ENCODE assay signal across 21 cellular contexts in the genomic region with DNA sequence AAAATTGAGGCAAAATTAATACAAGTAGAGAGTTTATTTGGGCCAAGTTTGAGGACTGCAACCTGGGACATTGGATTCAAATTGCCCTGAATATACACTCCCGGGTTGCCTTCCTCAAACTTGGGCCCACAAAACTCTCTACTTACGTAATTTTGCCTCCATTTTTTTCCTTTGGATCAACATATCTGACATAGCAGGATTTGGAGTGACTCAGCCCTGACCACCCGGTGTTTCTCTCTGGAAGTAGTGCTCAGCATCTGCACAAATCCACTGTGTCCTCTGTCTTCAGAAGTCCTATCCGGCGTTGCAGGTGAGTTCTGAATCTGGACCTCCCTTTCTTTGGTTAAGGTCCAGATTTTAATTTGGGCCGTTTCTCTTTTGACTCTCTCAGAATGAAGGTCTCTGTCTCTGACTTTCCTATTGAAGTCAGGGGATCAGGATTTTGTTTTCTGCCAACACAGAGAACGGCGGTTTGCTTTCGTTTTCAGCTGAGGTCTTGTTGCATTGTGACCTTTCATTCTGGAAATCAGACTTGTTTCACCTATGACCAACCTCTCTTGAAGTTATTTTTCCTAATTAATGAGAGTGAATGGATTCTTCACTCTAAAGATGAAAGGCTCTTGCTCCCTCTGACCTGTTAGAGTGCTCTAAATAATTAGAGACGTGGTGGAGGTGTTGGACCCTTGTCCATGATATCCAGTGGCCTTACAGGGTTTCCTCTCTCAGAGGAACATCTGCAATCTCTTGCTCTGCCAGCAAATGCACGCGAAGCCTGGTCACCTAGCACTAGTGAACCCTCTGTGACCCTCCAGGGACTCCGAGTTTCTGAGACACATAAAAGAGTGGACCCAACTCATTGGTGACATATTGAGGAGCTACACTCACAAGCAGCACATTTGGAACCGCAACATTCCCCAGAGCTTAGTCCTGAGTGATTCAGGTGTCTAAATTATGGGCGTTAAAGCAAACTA. TPM values are rescaled to one million over a fixed set of nuclear protein-coding genes. Genes with fewer than 3 reads are reported as not detected.
DNase-seq lines count a peak whose midpoint lies in the region; ATAC-seq, FAIRE-seq and TF ChIP-seq lines count a peak whose summit lies in the region.
"Had no signal": no experiment of that assay in that cellular context is flagged by ENCODE, and none has a peak within 500 bp of the region (broad histone marks: within the 10 kb centered on the region; RNA-seq: fewer than 3 reads in every experiment).

No MANE protein-coding gene starts in this region.

- DNase-seq in A549 (ENCODE audit: low read depth in 1 of 2, low spot score in 1 of 2) = peak in 1 of 2 experiments; percentile 21
- peak; percentile 62 for DNase-seq in HT1080 (ENCODE audit: low read depth)
- peak; percentile 22 for DNase-seq in SK-MEL-5 (ENCODE audit: low read depth, low spot score)
- peak; percentile 55 for DNase-seq in hepatic stellate cell (ENCODE audit: low spot score)
- DNase-seq in activated CD8-positive, alpha-beta memory T cell treated with anti-CD3 and anti-CD28 coated beads, Interleukin-2, amount 50 U/mL, for 4 hours = no peak
- DNase-seq in HuH-7.5 (ENCODE audit: low spot score) = no peak
- DNase-seq: activated gamma-delta T cell treated with Interleukin-2 at 50 U/mL for 16 hours; CD8-positive, alpha-beta memory T cell; dermis blood vessel endothelial cell; hypothalamus; left colon; NCI-H1417 had no signal

- no peak for TF ChIP-seq POLR2A in A549 (IDR thresholded peaks at IDR 0.05; ENCODE audit: low read length)

- in situ Hi-C loops in SK-MEL-5 (cut with HindIII; ENCODE audit: low pct_unique_long_range_greater_than_20kb, low sequenced_read_pairs) = no loop called here

- CTCF ChIA-PET in A549 (lab: Yijun Ruan, JAX) = interaction anchor here (0.6 to 2.4 kb wide), 6 partner anchors 8 to 170 kb away, joined by 3 to 20 read pairs (median 3); no protein-coding TSS in a partner anchor

- FAIRE-seq in A549 (lab: Jason Lieb, UNC) = no peak

- H3K27ac ChIP-seq in A549 = 0 out of 6 replicates have a peak overlapping the region, but pooled peaks of 1 of the 2 experiments have one; percentile 2
- H3K27ac ChIP-seq: esophagus muscularis mucosa, suprapubic skin, VCaP had no signal

- no peaks in the 10 kb centered on the region for H3K9me3 ChIP-seq in A549
- H3K9me3 ChIP-seq: esophagus muscularis mucosa, HAP-1, suprapubic skin had no signal

- no peak for TF ChIP-seq RAD21 in A549 (conservative IDR thresholded peaks at IDR 0.05 in 1 of 2, IDR thresholded peaks at IDR 0.05 in 1 of 2)

- POLR2A ChIA-PET in A549 (lab: Yijun Ruan, JAX) = no interaction called here

- no peak for TF ChIP-seq EP300 in A549 (IDR thresholded peaks at IDR 0.05)

- no peak overlapping the region for H3K4me3 ChIP-seq in A549
- H3K4me3 ChIP-seq: esophagus muscularis mucosa, HAP-1, suprapubic skin had no signal

- peak in 1 of 2 experiments; percentile 59; a peak in 3 of 6 replicates for ATAC-seq in A549
- ATAC-seq in HG03135 (IDR thresholded peaks at IDR 0.05; ENCODE audit: unreplicated experiment) = no peak
- ATAC-seq in GM19035 (IDR thresholded peaks at IDR 0.05; ENCODE audit: unreplicated experiment) = no peak
- ATAC-seq: left colon, SK-N-SH treated with all-trans-retinoic acid at 6 μM for 48 hours had no signal

- H3K4me1 ChIP-seq in A549 = no peaks in the 10 kb centered on the region
- H3K4me1 ChIP-seq: esophagus muscularis mucosa, HAP-1, suprapubic skin had no signal

- no peak for TF ChIP-seq CTCF in A549 (IDR thresholded peaks at IDR 0.05)

- peak overlapping the region; percentile 50 for H3K4me2 ChIP-seq in A549

- 64% methylated on average over 15 of the region's 15 CpGs for WGBS in A549 (ENCODE audit: missing lambda C conversion rate)

TF ChIP-seq in A549, 52 proteins besides CTCF, POLR2A, EP300 and RAD21 (continues in another document):
- TF ChIP-seq CHD2 (IDR thresholded peaks at IDR 0.05; ENCODE audit: low read length, partially characterized antibody) (no peak), RCOR1 (IDR thresholded peaks at IDR 0.05; ENCODE audit: low read depth, low read length) (no peak)
- TF ChIP-seq, protein P1, sequence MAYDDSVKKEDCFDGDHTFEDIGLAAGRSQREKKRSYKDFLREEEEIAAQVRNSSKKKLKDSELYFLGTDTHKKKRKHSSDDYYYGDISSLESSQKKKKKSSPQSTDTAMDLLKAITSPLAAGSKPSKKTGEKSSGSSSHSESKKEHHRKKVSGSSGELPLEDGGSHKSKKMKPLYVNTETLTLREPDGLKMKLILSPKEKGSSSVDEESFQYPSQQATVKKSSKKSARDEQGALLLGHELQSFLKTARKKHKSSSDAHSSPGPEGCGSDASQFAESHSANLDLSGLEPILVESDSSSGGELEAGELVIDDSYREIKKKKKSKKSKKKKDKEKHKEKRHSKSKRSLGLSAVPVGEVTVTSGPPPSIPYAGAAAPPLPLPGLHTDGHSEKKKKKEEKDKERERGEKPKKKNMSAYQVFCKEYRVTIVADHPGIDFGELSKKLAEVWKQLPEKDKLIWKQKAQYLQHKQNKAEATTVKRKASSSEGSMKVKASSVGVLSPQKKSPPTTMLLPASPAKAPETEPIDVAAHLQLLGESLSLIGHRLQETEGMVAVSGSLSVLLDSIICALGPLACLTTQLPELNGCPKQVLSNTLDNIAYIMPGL (CRISPR knock-in tag; IDR thresholded peaks at IDR 0.05; ENCODE audit: borderline replicate concordance) = no peak

RNA-seq across cellular contexts. Expression of a gene that starts 13.6 kb away (rescaled TPM):
- not detected in 2 replicates for polyA plus RNA-seq in A549 (2011; rRNA removed)
- polyA plus RNA-seq in A549 (2012; cell fraction: cytosol; rRNA removed) = not detected in 2 replicates
- not detected in 2 replicates for polyA plus RNA-seq in A549 (2012; cell fraction: nucleus; rRNA removed)
- not detected in 3 replicates for polyA plus RNA-seq in A549 (2017; fragmentation: RNase III; extraction: RNeasy Plus Mini Kit Qiagen cat#74134 plus additional on column Dnase treatment)
- polyA minus RNA-seq in A549 (2011; rRNA and poly(A)+ RNA removed) = not detected in 2 replicates
- not detected in 2 replicates for total RNA-seq in HT1080 (2014; rRNA removed; shearing (Covaris generic))
- not detected in 2 replicates for polyA plus RNA-seq in HT1080 (2015; cell fraction: cytosol; rRNA removed)
- polyA plus RNA-seq in HT1080 (2015; cell fraction: nucleus; rRNA removed) = not detected in 2 replicates
- total RNA-seq in SK-MEL-5 (2014; rRNA removed; shearing (Covaris generic)) = not detected in 2 replicates
- polyA plus RNA-seq in SK-MEL-5 (2015; cell fraction: cytosol; rRNA removed) = not detected in 2 replicates
- polyA plus RNA-seq in SK-MEL-5 (2015; cell fraction: nucleus; rRNA removed) = not detected in 2 replicates
- total RNA-seq: CD8-positive, alpha-beta memory T cell; dermis blood vessel endothelial cell; esophagus muscularis mucosa; left colon; progenitor cell of endocrine pancreas had no signal
- polyA plus RNA-seq: CD8-positive, alpha-beta memory T cell; IgD-negative memory B cell had no signal

RNA-seq across cellular contexts. Expression of a gene that starts 23.2 kb away (rescaled TPM):
- polyA plus RNA-seq in A549 (2011; rRNA removed) (not detected in 2 replicates), A549 (2017; fragmentation: RNase III; extraction: RNeasy Plus Mini Kit Qiagen cat#74134 plus additional on column Dnase treatment) (not detected in 3 replicates)
- not detected in 2 replicates for polyA plus RNA-seq in A549 (2012; cell fraction: cytosol; rRNA removed)
- not detected in 2 replicates for polyA plus RNA-seq in A549 (2012; cell fraction: nucleus; rRNA removed)
- not detected in 2 replicates for polyA minus RNA-seq in A549 (2011; rRNA and poly(A)+ RNA removed)
- total RNA-seq in HT1080 (2014; rRNA removed; shearing (Covaris generic)) = not detected in 2 replicates
- polyA plus RNA-seq in HT1080 (2015; cell fraction: cytosol; rRNA removed) = not detected in 2 replicates
- not detected in 2 replicates for polyA plus RNA-seq in HT1080 (2015; cell fraction: nucleus; rRNA removed)
- total RNA-seq in SK-MEL-5 (2014; rRNA removed; shearing (Covaris generic)) = not detected in 2 replicates
- polyA plus RNA-seq in SK-MEL-5 (2015; cell fraction: cytosol; rRNA removed) = not detected in 2 replicates
- polyA plus RNA-seq in SK-MEL-5 (2015; cell fraction: nucleus; rRNA removed) = not detected in 2 replicates
- total RNA-seq: CD8-positive, alpha-beta memory T cell; dermis blood vessel endothelial cell; esophagus muscularis mucosa; left colon; progenitor cell of endocrine pancreas; suprapubic skin had no signal
- polyA plus RNA-seq: CD8-positive, alpha-beta memory T cell; IgD-negative memory B cell had no signal

RNA-seq across cellular contexts. Expression of a gene that starts 28.0 kb away (rescaled TPM):
- polyA plus RNA-seq in A549 (2011; rRNA removed) = 79.9 and 139 TPM in 2 replicates
- polyA plus RNA-seq in A549 (2012; cell fraction: cytosol; rRNA removed) = 75.3 and 92.1 TPM in 2 replicates
- 77.9 and 95.0 TPM in 2 replicates for polyA plus RNA-seq in A549 (2012; cell fraction: nucleus; rRNA removed)
- polyA plus RNA-seq in A549 (2017; fragmentation: RNase III; extraction: RNeasy Plus Mini Kit Qiagen cat#74134 plus additional on column Dnase treatment) = 52.3 to 58.2 TPM (median 54.6 TPM) in 3 replicates
- polyA minus RNA-seq in A549 (2011; rRNA and poly(A)+ RNA removed) = 86.2 and 131 TPM in 2 replicates
- 66.4 and 75.8 TPM in 2 replicates for total RNA-seq in HT1080 (2014; rRNA removed; shearing (Covaris generic))
- polyA plus RNA-seq in HT1080 (2015; cell fraction: cytosol; rRNA removed) = 46.1 and 54.0 TPM in 2 replicates
- 50.4 and 56.8 TPM in 2 replicates for polyA plus RNA-seq in HT1080 (2015; cell fraction: nucleus; rRNA removed)
- total RNA-seq in SK-MEL-5 (2014; rRNA removed; shearing (Covaris generic)) = 95.3 and 98.1 TPM in 2 replicates
- polyA plus RNA-seq in SK-MEL-5 (2015; cell fraction: cytosol; rRNA removed) = 121 and 144 TPM in 2 replicates
- polyA plus RNA-seq in SK-MEL-5 (2015; cell fraction: nucleus; rRNA removed) = 204 and 257 TPM in 2 replicates

RNA-seq across cellular contexts. Expression of a gene that starts 38.8 kb away (rescaled TPM):
- 1.9 and 2.4 TPM in 2 replicates for polyA plus RNA-seq in A549 (2011; rRNA removed)
- 1.6 and 1.8 TPM in 2 replicates for polyA plus RNA-seq in A549 (2012; cell fraction: cytosol; rRNA removed)
- polyA plus RNA-seq in A549 (2012; cell fraction: nucleus; rRNA removed) = 2.4 and 2.9 TPM in 2 replicates
- 0.96 to 1.0 TPM (median 1.0 TPM) in 3 replicates for polyA plus RNA-seq in A549 (2017; fragmentation: RNase III; extraction: RNeasy Plus Mini Kit Qiagen cat#74134 plus additional on column Dnase treatment)
- 1.9 and 2.3 TPM in 2 replicates for polyA minus RNA-seq in A549 (2011; rRNA and poly(A)+ RNA removed)
- not detected in 2 replicates for total RNA-seq in HT1080 (2014; rRNA removed; shearing (Covaris generic))
- 0.28 TPM in 1 of 2 replicates, not detected in the other for polyA plus RNA-seq in HT1080 (2015; cell fraction: cytosol; rRNA removed)
- 0.09 and 0.12 TPM in 2 replicates for polyA plus RNA-seq in HT1080 (2015; cell fraction: nucleus; rRNA removed)
- total RNA-seq in SK-MEL-5 (2014; rRNA removed; shearing (Covaris generic)) = 1.1 and 1.5 TPM in 2 replicates
- polyA plus RNA-seq in SK-MEL-5 (2015; cell fraction: cytosol; rRNA removed) = 0.21 and 0.54 TPM in 2 replicates
- 5.7 and 14.0 TPM in 2 replicates for polyA plus RNA-seq in SK-MEL-5 (2015; cell fraction: nucleus; rRNA removed)
- total RNA-seq: dermis blood vessel endothelial cell, suprapubic skin had no signal

RNA-seq across cellular contexts. Expression of a gene that starts 43.5 kb away (rescaled TPM):
- polyA plus RNA-seq in A549 (2011; rRNA removed) (5.8 and 6.6 TPM in 2 replicates), A549 (2017; fragmentation: RNase III; extraction: RNeasy Plus Mini Kit Qiagen cat#74134 plus additional on column Dnase treatment) (4.5 to 5.4 TPM (median 5.1 TPM) in 3 replicates)
- 8.1 and 8.2 TPM in 2 replicates for polyA plus RNA-seq in A549 (2012; cell fraction: cytosol; rRNA removed)
- 6.9 and 8.1 TPM in 2 replicates for polyA plus RNA-seq in A549 (2012; cell fraction: nucleus; rRNA removed)
- 4.7 and 5.3 TPM in 2 replicates for polyA minus RNA-seq in A549 (2011; rRNA and poly(A)+ RNA removed)
- 0.13 and 0.26 TPM in 2 replicates for total RNA-seq in HT1080 (2014; rRNA removed; shearing (Covaris generic))
- polyA plus RNA-seq in HT1080 (2015; cell fraction: cytosol; rRNA removed) = 0.43 and 0.91 TPM in 2 replicates
- 0.82 and 3.0 TPM in 2 replicates for polyA plus RNA-seq in HT1080 (2015; cell fraction: nucleus; rRNA removed)
- total RNA-seq in SK-MEL-5 (2014; rRNA removed; shearing (Covaris generic)) = 20.4 and 22.3 TPM in 2 replicates
- 37.5 and 44.1 TPM in 2 replicates for polyA plus RNA-seq in SK-MEL-5 (2015; cell fraction: cytosol; rRNA removed)
- 26.4 and 34.3 TPM in 2 replicates for polyA plus RNA-seq in SK-MEL-5 (2015; cell fraction: nucleus; rRNA removed)
- polyA plus RNA-seq: IgD-negative memory B cell had no signal

Comparison
In these comparisons a context has a peak if more than half of its experiments do, and no peak if none do; other contexts are left out.
1. DNase-seq: peak in HT1080 (single experiment), SK-MEL-5 (single experiment) and hepatic stellate cell (single experiment); none in activated CD8-positive, alpha-beta memory T cell treated with anti-CD3 and anti-CD28 coated beads, Interleukin-2, amount 50 U/mL, for 4 hours (single experiment) and HuH-7.5 (single experiment).